In genomic region chr5:168712280-168712924, GRCh38 we compare ENCODE assay signal across 10 cellular contexts.
A peak's percentile ranks its signal among the peaks of the same experiment; 100 is the strongest.
DNase-seq lines count a peak whose midpoint lies in the region; FAIRE-seq and TF ChIP-seq lines count a peak whose summit lies in the region.
"Had no signal": no experiment of that assay in that cellular context is flagged by ENCODE, and none has a peak within 500 bp of the region (broad histone marks: within the 10 kb centered on the region; RNA-seq: fewer than 3 reads in every experiment).

No MANE protein-coding gene starts in this region.

- H3K27me3 ChIP-seq in bronchial epithelial cell (ENCODE audit: control insufficient read depth, insufficient read depth, low read length) = no peaks in the 10 kb centered on the region

- TF ChIP-seq CTCF in AG09309 (IDR thresholded peaks at IDR 0.05; ENCODE audit: control insufficient read depth, insufficient read depth, low read depth, low read length, missing control alignments) (no peak), bronchial epithelial cell (IDR thresholded peaks at IDR 0.05; ENCODE audit: insufficient read depth, low read length, severe bottlenecking) (no peak)

- peak; percentile 7 for FAIRE-seq in bronchial epithelial cell (lab: Jason Lieb, UNC)

- peak; percentile 93 for DNase-seq in AG09309 (ENCODE audit: low read depth)
- peak; percentile 52 for DNase-seq in HK-2 (ENCODE audit: unreplicated experiment)
- peak; percentile 99 for DNase-seq in bronchial epithelial cell (ENCODE audit: low read depth)
- DNase-seq in left kidney (ENCODE audit: low read depth, low spot score) = peak; percentile 58
- no peak for DNase-seq in COR-L47 (lab: John Stamatoyannopoulos, UW)
- DNase-seq in pons (ENCODE audit: low spot score) = no peak
- DNase-seq in NCI-H1417 (lab: John Stamatoyannopoulos, UW) = no peak
- no peak for DNase-seq in NCI-H2029 (lab: John Stamatoyannopoulos, UW)
- DNase-seq: NCI-H2029 treated with DMSO at 0.1 percent for 48 hours, WERI-Rb-1 had no signal

- no peak overlapping the region for H3K4me3 ChIP-seq in AG09309 (ENCODE audit: control insufficient read depth, low read depth, low read length)
- no peak overlapping the region for H3K4me3 ChIP-seq in bronchial epithelial cell (ENCODE audit: low read depth, low read length)

- no peaks in the 10 kb centered on the region for H3K36me3 ChIP-seq in bronchial epithelial cell (ENCODE audit: control insufficient read depth, insufficient read depth, low read length)
- H3K36me3 ChIP-seq: WERI-Rb-1 had no signal

Comparison
In these comparisons a context has a peak if more than half of its experiments do, and no peak if none do; other contexts are left out.
1. DNase-seq: peak in AG09309 (single experiment), HK-2 (single experiment), bronchial epithelial cell (single experiment) and left kidney (single experiment); none in COR-L47 (single experiment), pons (single experiment), NCI-H1417 (0 of 3) and NCI-H2029 (single experiment).